17 cellular contexts compared by ENCODE assay signal in genomic region chr5:10456583-10457562, GRCh38. TPM values are rescaled to one million over a fixed set of nuclear protein-coding genes. Genes with fewer than 3 reads are reported as not detected.
A peak's percentile ranks its signal among the peaks of the same experiment; 100 is the strongest.
DNase-seq lines count a peak whose midpoint lies in the region; ATAC-seq and TF ChIP-seq lines count a peak whose summit lies in the region.
"Had no signal": no experiment of that assay in that cellular context is flagged by ENCODE, and none has a peak within 500 bp of the region (broad histone marks: within the 10 kb centered on the region; RNA-seq: fewer than 3 reads in every experiment).

No MANE protein-coding gene starts in this region.

- no peaks in the 10 kb centered on the region; a peak in 1 of 4 replicates for H3K79me1 ChIP-seq in IMR-90 (ENCODE audit: low read depth in 1 of 2, low read length in 2 of 2)

- H3K14ac ChIP-seq in IMR-90 (replicated peaks; ENCODE audit: low read depth, low read length) = peak overlapping the region; percentile 84

- TF ChIP-seq CTCF in IMR-90 (conservative IDR thresholded peaks at IDR 0.05; ENCODE audit: low read depth, low read length) (0 out of 2 replicates have a peak, but pooled peaks have one; percentile 20), astrocyte of the spinal cord (IDR thresholded peaks at IDR 0.05; ENCODE audit: low read depth, low read length) (no peak), foreskin keratinocyte (conservative IDR thresholded peaks at IDR 0.05) (peak; percentile 28)

- H4K8ac ChIP-seq in IMR-90 (ENCODE audit: low read depth in 2 of 2, low read length in 2 of 2) = peak overlapping the region; percentile 8 to 65; a peak in 2 of 4 replicates

- TF ChIP-seq POLR2A in IMR-90 (IDR thresholded peaks at IDR 0.05; ENCODE audit: low read depth, low read length) = no peak

- H3K79me2 ChIP-seq in ACC112 (ENCODE audit: control insufficient read depth, insufficient read depth, low read length, unreplicated experiment) = no peaks in the 10 kb centered on the region

- H2AFZ ChIP-seq in ACC112 (ENCODE audit: low read length, unreplicated experiment) = no peak overlapping the region
- H2AFZ ChIP-seq in IMR-90 (replicated peaks; ENCODE audit: low read length, poor library complexity) = peak overlapping the region; percentile 73

- H3K4ac ChIP-seq in IMR-90 (ENCODE audit: low read depth, low read length) = peak overlapping the region; percentile 80

- peak overlapping the region; percentile 41 for H2BK5ac ChIP-seq in IMR-90 (ENCODE audit: low read depth, low read length, poor library complexity, severe bottlenecking)

- in situ Hi-C loops in IMR-90 (cut with MboI; ENCODE audit: low sequenced_read_pairs) (loop anchor here (10.0 to 25.0 kb wide), 3 partner anchors 105 to 728 kb away; partner anchors contain the start of gene ANKRD33B), astrocyte of the spinal cord (cut with HindIII; ENCODE audit: low sequenced_read_pairs) (no loop called here)

- H2BK20ac ChIP-seq in IMR-90 (ENCODE audit: low read depth, low read length) = peak overlapping the region; percentile 63

- DNase-seq in IMR-90 (peak; percentile 82), astrocyte of the spinal cord (ENCODE audit: low read depth, low spot score) (peak; percentile 33), foreskin keratinocyte (peak in 1 of 2 donors; percentile 25)
- DNase-seq in NK-92 treated with Interleukin-12 subunit alpha and Interleukin-12 subunit beta, amount 100 ng/mL, for 24 hours (lab: John Stamatoyannopoulos, UW) = no peak
- DNase-seq in activated CD8-positive, alpha-beta memory T cell treated with anti-CD3 and anti-CD28 coated beads, Interleukin-2, amount 50 U/mL, for 4 hours = no peak
- DNase-seq: activated CD4-positive, CD25-positive, alpha-beta regulatory T cell treated with anti-CD3 and anti-CD28 coated beads, Interleukin-2, amount 50 U/mL, for 72 hours; DND-41; kidney; naive thymus-derived CD8-positive, alpha-beta T cell; NCI-H1105; trophoblast cell had no signal

- peak overlapping the region; percentile 20 for H4K91ac ChIP-seq in IMR-90 (ENCODE audit: insufficient read depth, low read depth, low read length)

- no peaks in the 10 kb centered on the region for H3K9me3 ChIP-seq in IMR-90 (ENCODE audit: control insufficient read depth, insufficient read depth, low read length)
- H3K9me3 ChIP-seq: gastroesophageal sphincter, SJCRH30 had no signal

- H3K4me3 ChIP-seq in ACC112 (ENCODE audit: low read depth, low read length) (no peak overlapping the region), IMR-90 (ENCODE audit: insufficient read depth, low read depth, low read length) (no peak overlapping the region), astrocyte of the spinal cord (ENCODE audit: low read depth, low read length) (no peak overlapping the region)
- H3K4me3 ChIP-seq: gastroesophageal sphincter, SJCRH30 had no signal

- no peaks in the 10 kb centered on the region for H3K27me3 ChIP-seq in ACC112 (ENCODE audit: insufficient read depth, low read length)
- no peaks in the 10 kb centered on the region for H3K27me3 ChIP-seq in IMR-90 (ENCODE audit: control insufficient read depth, insufficient read depth, low read length)
- no peaks in the 10 kb centered on the region for H3K27me3 ChIP-seq in foreskin keratinocyte
- H3K27me3 ChIP-seq: SJCRH30 had no signal

- dilution Hi-C loops in IMR-90 (cut with HindIII; ENCODE audit: low sequenced_read_pairs, unreplicated experiment) = no loop called here

- H3K56ac ChIP-seq in IMR-90 (ENCODE audit: extremely low read depth, insufficient read depth, low read length) = peak overlapping the region; percentile 4; the same call in 1 of the 2 replicates

- no TSS peak for BruUV-seq in IMR-90 (replicated peaks; lab: Mats Ljungman, UMichigan)

- 0 out of 2 replicates have a peak, but pooled peaks have one; percentile 0 for TF ChIP-seq RAD21 in IMR-90 (IDR thresholded peaks at IDR 0.05; ENCODE audit: low read length)

- no peak overlapping the region for H3K9ac ChIP-seq in IMR-90 (ENCODE audit: low read depth, low read length)

- intact Hi-C loops in IMR-90 (cut with micrococcal nuclease) = loop anchor here (10.0 kb wide), 1 partner anchor 1038 kb away; no protein-coding TSS in a partner anchor

- peak overlapping the region; percentile 79; the same call in 1 of the 2 replicates for H2AK5ac ChIP-seq in IMR-90 (ENCODE audit: low read depth, low read length)

- H3K23ac ChIP-seq in IMR-90 (ENCODE audit: low read depth, low read length) = peak overlapping the region; percentile 68

- ATAC-seq in IMR-90 (ENCODE audit: low read depth) (peak; percentile 21), foreskin keratinocyte (no peak), GM19328 (IDR thresholded peaks at IDR 0.05; ENCODE audit: unreplicated experiment) (no peak)
- ATAC-seq in activated CD4-positive, CD25-positive, alpha-beta regulatory T cell treated with anti-CD3 and anti-CD28 coated beads, Interleukin-2, amount 50 U/mL, for 24 hours = no peak
- ATAC-seq: activated T-helper 17 cell treated with anti-CD3 and anti-CD28 coated beads, Interleukin-2, amount 50 U/mL, for 72 hours; gastroesophageal sphincter; naive thymus-derived CD8-positive, alpha-beta T cell had no signal

- 90% methylated on average over 3 of the region's 29 CpGs; no CpG with 5 or more reads in 1 of the 2 experiments for WGBS in IMR-90 (ENCODE audit: extremely low coverage in 2 of 2, insufficient read length in 1 of 2), 2 experiments

- peaks cover 37% of the 10 kb centered on the region for H3K9me1 ChIP-seq in IMR-90 (ENCODE audit: insufficient read depth, low read length)

- H3K4me2 ChIP-seq in IMR-90 (ENCODE audit: low read depth, low read length) = no peak overlapping the region

- POLR2A ChIA-PET in IMR-90 (lab: Charles Lee; ENCODE audit: unreplicated experiment) = no interaction called here

- peak overlapping the region; percentile 77; the same call in 1 of the 3 replicates for H2BK15ac ChIP-seq in IMR-90 (ENCODE audit: low read depth, low read length)

- H2BK120ac ChIP-seq in IMR-90 (ENCODE audit: low read depth, low read length) = peak overlapping the region; percentile 69

- H3K36me3 ChIP-seq in ACC112 (ENCODE audit: insufficient read depth, low read length) = no peaks in the 10 kb centered on the region
- no peaks in the 10 kb centered on the region for H3K36me3 ChIP-seq in IMR-90 (ENCODE audit: control insufficient read depth, insufficient read depth, low read length)
- H3K36me3 ChIP-seq: gastroesophageal sphincter, SJCRH30 had no signal

- CTCF ChIA-PET in IMR-90 (lab: Yijun Ruan, JAX) = no interaction called here

- no peak overlapping the region; the same call in 1 of the 2 replicates for H3K18ac ChIP-seq in IMR-90 (ENCODE audit: low read depth, low read length)

- H2AK9ac ChIP-seq in IMR-90 (replicated peaks; ENCODE audit: low read depth, low read length, poor library complexity) = peak overlapping the region; percentile 79

- H3K4me1 ChIP-seq in ACC112 (ENCODE audit: control insufficient read depth, insufficient read depth, low read length, unreplicated experiment) = peaks cover 50% of the 10 kb centered on the region
- H3K4me1 ChIP-seq in IMR-90 (ENCODE audit: control insufficient read depth, insufficient read depth, low read length) = peaks cover 31% of the 10 kb centered on the region
- H3K4me1 ChIP-seq in foreskin keratinocyte = peaks cover 27% of the 10 kb centered on the region
- H3K4me1 ChIP-seq: gastroesophageal sphincter, SJCRH30 had no signal

- H3K27ac ChIP-seq in ACC112 (ENCODE audit: low read depth, low read length) = peak overlapping the region; percentile 18; the same call in 1 of the 2 replicates
- 0 out of 2 replicates have a peak overlapping the region, but pooled peaks have one; percentile 5 for H3K27ac ChIP-seq in IMR-90 (ENCODE audit: insufficient read depth, low read length)
- no peak overlapping the region for H3K27ac ChIP-seq in foreskin keratinocyte
- H3K27ac ChIP-seq: gastroesophageal sphincter, SJCRH30 had no signal

- 0 out of 2 replicates have a peak overlapping the region, but pooled peaks have one; percentile 1 for H4K5ac ChIP-seq in IMR-90 (ENCODE audit: low read depth, low read length)

- H4K20me1 ChIP-seq in IMR-90 (ENCODE audit: insufficient read depth, low read length) = no peaks in the 10 kb centered on the region

TF ChIP-seq in IMR-90, 13 proteins besides CTCF, POLR2A, EP300 and RAD21:
- TF ChIP-seq FOS (IDR thresholded peaks at IDR 0.05; ENCODE audit: low read depth, low read length) = no peak
- peak; percentile 43 for TF ChIP-seq USF2 (IDR thresholded peaks at IDR 0.05; ENCODE audit: low read depth, low read length)
- 0 out of 2 replicates have a peak, but pooled peaks have one; percentile 23 for TF ChIP-seq MAFK (IDR thresholded peaks at IDR 0.05; ENCODE audit: low read depth, low read length)
- peak; percentile 36; the same call in 1 of the 2 replicates for TF ChIP-seq MXI1 (IDR thresholded peaks at IDR 0.05; ENCODE audit: borderline replicate concordance, low read depth, low read length)
- TF ChIP-seq CEBPB (IDR thresholded peaks at IDR 0.05; ENCODE audit: low read depth, low read length) = peak; percentile 95

RNA-seq across cellular contexts. Expression of gene ROPN1L, which starts 15.2 kb away (rescaled TPM):
- total RNA-seq in IMR-90 (2012; rRNA removed) (0.28 and 0.36 TPM in 2 replicates), foreskin keratinocyte (0.17 and 0.18 TPM in 2 replicates)
- polyA plus RNA-seq in IMR-90 (2012; rRNA removed) (0.34 and 0.50 TPM in 2 replicates), foreskin keratinocyte (0.17 and 0.19 TPM in 2 replicates)
- 0.60 and 0.67 TPM in 2 replicates for polyA plus RNA-seq in IMR-90 (2012; cell fraction: cytosol; rRNA removed)
- polyA plus RNA-seq in IMR-90 (2012; cell fraction: nucleus; rRNA removed; ENCODE audit: low replicate concordance) = 0.73 and 1.1 TPM in 2 replicates

Comparison
In these comparisons a context has a peak if more than half of its experiments do, and no peak if none do; other contexts are left out.
1. DNase-seq: peak in IMR-90 (single experiment) and astrocyte of the spinal cord (single experiment); none in NK-92 treated with Interleukin-12 subunit alpha and Interleukin-12 subunit beta, amount 100 ng/mL, for 24 hours (single experiment) and activated CD8-positive, alpha-beta memory T cell treated with anti-CD3 and anti-CD28 coated beads, Interleukin-2, amount 50 U/mL, for 4 hours (single experiment).